ENCODE assay signal across 8 cellular contexts in genomic region chr15:70023064-70023768, GRCh38.
DNase-seq lines count a peak whose midpoint lies in the region; ATAC-seq, FAIRE-seq and TF ChIP-seq lines count a peak whose summit lies in the region.

No MANE protein-coding gene starts in this region.

- intact Hi-C loops in ovary (cut with DNase I) = no loop called here

- H3K27ac ChIP-seq in gastroesophageal sphincter (peak overlapping the region; percentile 29 to 80 (median 64)), ovary (no peak overlapping the region)

- FAIRE-seq in GM18507 (lab: Jason Lieb, UNC) = peak; percentile 96

- TF ChIP-seq EP300 in gastroesophageal sphincter (IDR thresholded peaks at IDR 0.05) (no peak), ovary (IDR thresholded peaks at IDR 0.05) (no peak)

- no peaks in the 10 kb centered on the region for H3K27me3 ChIP-seq in gastroesophageal sphincter
- no peaks in the 10 kb centered on the region for H3K27me3 ChIP-seq in ovary

- no peak for TF ChIP-seq CTCF in gastroesophageal sphincter (IDR thresholded peaks at IDR 0.05)
- no peak for TF ChIP-seq CTCF in ovary (IDR thresholded peaks at IDR 0.05)

- no peaks in the 10 kb centered on the region for H3K9me3 ChIP-seq in gastroesophageal sphincter
- H3K9me3 ChIP-seq in ovary = no peaks in the 10 kb centered on the region

- DNase-seq in GM18507 (ENCODE audit: extremely low spot score, insufficient read length, low read depth) = peak; percentile 56
- DNase-seq in NCI-H2196 treated with DMSO at 0.1 percent for 48 hours (lab: John Stamatoyannopoulos, UW; ENCODE audit: unreplicated experiment) = peak; percentile 29
- DNase-seq in activated CD8-positive, alpha-beta memory T cell treated with anti-CD3 and anti-CD28 coated beads, Interleukin-2, amount 50 U/mL, for 4 hours = peak; percentile 42
- peak; percentile 4 for DNase-seq in stimulated activated CD8-positive, alpha-beta memory T cell treated with anti-CD3 and anti-CD28 coated beads, Interleukin-15, amount 100 ng/mL, for 1 hour (ENCODE audit: low read depth)
- no peak for DNase-seq in ovary

- no peak for TF ChIP-seq POLR2A in gastroesophageal sphincter (IDR thresholded peaks at IDR 0.05)
- TF ChIP-seq POLR2A in ovary (IDR thresholded peaks at IDR 0.05) = no peak

- ATAC-seq in HG02571 (IDR thresholded peaks at IDR 0.05; ENCODE audit: unreplicated experiment) (peak; percentile 71), gastroesophageal sphincter (peak; percentile 61), GM19455 (IDR thresholded peaks at IDR 0.05; ENCODE audit: unreplicated experiment) (no peak)

- H3K36me3 ChIP-seq in gastroesophageal sphincter = no peaks in the 10 kb centered on the region
- no peaks in the 10 kb centered on the region for H3K36me3 ChIP-seq in ovary

- H3K4me3 ChIP-seq in gastroesophageal sphincter = no peak overlapping the region
- no peak overlapping the region for H3K4me3 ChIP-seq in ovary

- H3K4me1 ChIP-seq in gastroesophageal sphincter (peaks cover 5 to 39% (median 15%) of the 10 kb centered on the region in 3 donors), ovary (ENCODE audit: insufficient read depth) (peaks cover 1% of the 10 kb centered on the region)

- 59 to 87% methylated on average over 4 of the region's 7 CpGs for WGBS in gastroesophageal sphincter (ENCODE audit: low coverage in 1 of 2), 2 donors
- WGBS in ovary, 3 donors = 83 to 89% (median 85%) methylated on average over 7 of the region's 7 CpGs

Comparison
In these comparisons a context has a peak if more than half of its experiments do, and no peak if none do; other contexts are left out.
1. DNase-seq: peak in GM18507 (single experiment), NCI-H2196 treated with DMSO at 0.1 percent for 48 hours (single experiment), activated CD8-positive, alpha-beta memory T cell treated with anti-CD3 and anti-CD28 coated beads, Interleukin-2, amount 50 U/mL, for 4 hours (single experiment) and stimulated activated CD8-positive, alpha-beta memory T cell treated with anti-CD3 and anti-CD28 coated beads, Interleukin-15, amount 100 ng/mL, for 1 hour (single experiment); none in ovary (0 of 5).
2. H3K27ac ChIP-seq: peak in gastroesophageal sphincter (4 of 4); none in ovary (0 of 2).